Comparison of ENCODE assay signal across 29 cellular contexts in the genomic region with DNA sequence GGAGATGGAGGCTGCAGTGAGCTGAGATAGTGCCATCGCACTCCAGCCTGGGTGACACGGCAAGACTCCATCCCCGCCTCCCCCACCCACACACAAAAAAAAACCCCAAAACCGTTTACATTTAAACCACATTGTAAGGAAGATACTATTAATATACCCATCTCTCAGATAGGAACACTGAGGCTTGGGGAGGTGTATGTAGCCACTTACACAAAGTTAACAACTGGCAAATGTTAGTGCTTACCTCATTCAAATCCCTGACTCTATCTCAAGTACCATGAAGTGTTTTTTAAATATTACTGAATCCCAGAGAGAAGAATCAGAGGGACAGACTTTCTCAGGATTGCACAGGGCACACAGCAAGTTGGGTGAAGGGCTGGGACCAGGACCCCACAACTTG.
DNase-seq lines count a peak whose midpoint lies in the region; ATAC-seq, FAIRE-seq and TF ChIP-seq lines count a peak whose summit lies in the region.
"Had no signal": no experiment of that assay in that cellular context is flagged by ENCODE, and none has a peak within 500 bp of the region (broad histone marks: within the 10 kb centered on the region; RNA-seq: fewer than 3 reads in every experiment).

No MANE protein-coding gene starts in this region.

- WGBS in HepG2 (ENCODE audit: low lambda C conversion rate), result 0% methylated on average over 3 of the region's 4 CpGs
- WGBS in right lobe of liver (ENCODE audit: insufficient coverage, low coverage, low lambda C conversion rate, missing lambda C conversion rate), result 40% methylated on average over 2 of the region's 4 CpGs
- WGBS in K562 (ENCODE audit: insufficient coverage, low coverage, missing lambda C conversion rate), result 0% methylated on average over 3 of the region's 4 CpGs

- TF ChIP-seq POLR2A in HepG2 (IDR thresholded peaks at IDR 0.05; ENCODE audit: insufficient read depth in 1 of 2, low read depth in 2 of 2, low read length in 2 of 2) (no peak), right lobe of liver (IDR thresholded peaks at IDR 0.05) (no peak), K562 (conservative IDR thresholded peaks at IDR 0.05) (no peak)

- TF ChIP-seq EP300 in HepG2 (IDR thresholded peaks at IDR 0.05; ENCODE audit: low read depth in 2 of 2, low read length in 2 of 2) (no peak), HepG2 (CRISPR knock-in tag; IDR thresholded peaks at IDR 0.05; ENCODE audit: borderline replicate concordance) (no peak), K562 (IDR thresholded peaks at IDR 0.05; ENCODE audit: low read length) (no peak)

- DNase-seq in HepG2 (ENCODE audit: low spot score), result no peak
- no peak for DNase-seq in right lobe of liver
- DNase-seq in K562 (ENCODE audit: extremely low read depth in 1 of 4, low spot score in 3 of 4), result no peak
- DNase-seq in HAP-1 (ENCODE audit: low spot score in 2 of 2), result no peak
- DNase-seq: 8988T; ACHN; AML-193; BE2C; C1 segment of cervical spinal cord; Caco-2; Calu3; CD4-positive, alpha-beta memory T cell; CD4-positive, alpha-beta T cell; CD4-positive, CD25-positive, alpha-beta regulatory T cell; CD8-positive, alpha-beta memory T cell; CD8-positive, alpha-beta T cell; DMS 273 treated with DMSO at 0.1 percent for 48 hours; DMS153; DMS79; DMS79 treated with DMSO at 0.1 percent for 48 hours; DND-41; EL had no signal

- TF ChIP-seq CTCF in HepG2 (CRISPR knock-in tag; IDR thresholded peaks at IDR 0.05) (no peak), right lobe of liver (IDR thresholded peaks at IDR 0.05) (no peak), K562 (IDR thresholded peaks at IDR 0.05 in 2 of 3, conservative IDR thresholded peaks at IDR 0.05 in 1 of 3; ENCODE audit: insufficient read depth in 2 of 3, low read depth in 1 of 3, low read length in 3 of 3) (no peak)

- H3K4me3 ChIP-seq in HepG2 (replicated peaks in 1 of 3; ENCODE audit: insufficient read depth in 1 of 3, low read depth in 2 of 3, low read length in 3 of 3) (no peak overlapping the region), right lobe of liver (no peak overlapping the region), K562 (no peak overlapping the region), HAP-1 (no peak overlapping the region)
- H3K4me3 ChIP-seq: A549; BLaER1; BLaER1 treated with 17β-estradiol and CSF1 and Interleukin-3, amounts not matched to agents 10 nM and 100 nM had no signal

- H3K4me2 ChIP-seq in HepG2 (ENCODE audit: low read depth, low read length) (no peak overlapping the region), K562 (ENCODE audit: insufficient read depth, low read length) (no peak overlapping the region)
- H3K4me2 ChIP-seq: A549; BLaER1; BLaER1 treated with 17β-estradiol and CSF1 and Interleukin-3, amounts not matched to agents 10 nM and 100 nM had no signal

- H3K27me3 ChIP-seq in HepG2 (ENCODE audit: control insufficient read depth in 1 of 2, insufficient read depth in 2 of 2, low read length in 2 of 2), result no peaks in the 10 kb centered on the region; a peak in 1 of 5 replicates
- no peaks in the 10 kb centered on the region for H3K27me3 ChIP-seq in right lobe of liver
- H3K27me3 ChIP-seq in K562 (ENCODE audit: control insufficient read depth in 2 of 2, insufficient read depth in 2 of 2, low read length in 2 of 2), result peaks cover 0 to 4% of the 10 kb centered on the region in 2 experiments; a peak in 1 of 5 replicates
- peaks cover 21% of the 10 kb centered on the region for H3K27me3 ChIP-seq in HAP-1 (ENCODE audit: low read depth)
- H3K27me3 ChIP-seq: BE2C; BLaER1; BLaER1 treated with 17β-estradiol and CSF1 and Interleukin-3, amounts not matched to agents 10 nM and 100 nM had no signal

- TF ChIP-seq RAD21 in HepG2 (CRISPR knock-in tag; IDR thresholded peaks at IDR 0.05), result no peak
- TF ChIP-seq RAD21 in K562 (CRISPR knock-in tag; conservative IDR thresholded peaks at IDR 0.05 in 1 of 2, IDR thresholded peaks at IDR 0.05 in 1 of 2), result no peak

- in situ Hi-C loops in HepG2 (cut with HindIII; ENCODE audit: extremely low pct_ligation_motif_present, low pct_unique_long_range_greater_than_20kb) (no loop called here), K562 (cut with MboI) (no loop called here), HAP-1 (cut with MboI; ENCODE audit: low sequenced_read_pairs) (no loop called here)

- H3K79me2 ChIP-seq in HepG2 (ENCODE audit: insufficient read depth, low read length), result no peaks in the 10 kb centered on the region
- no peaks in the 10 kb centered on the region for H3K79me2 ChIP-seq in K562 (ENCODE audit: control insufficient read depth, insufficient read depth, low read length)

- CTCF ChIA-PET in HepG2 (lab: Yijun Ruan, JAX; ENCODE audit: low intra/inter-chr PET ratio, low total read pairs), result no interaction called here
- CTCF ChIA-PET in K562 (lab: Yijun Ruan, JAX; ENCODE audit: low intra/inter-chr PET ratio), result no interaction called here

- no peaks in the 10 kb centered on the region for H4K20me1 ChIP-seq in HepG2 (ENCODE audit: insufficient read depth, low read length)
- no peaks in the 10 kb centered on the region for H4K20me1 ChIP-seq in K562 (replicated peaks; ENCODE audit: control insufficient read depth, insufficient read depth, low read length)
- H4K20me1 ChIP-seq: BLaER1; BLaER1 treated with 17β-estradiol and CSF1 and Interleukin-3, amounts not matched to agents 10 nM and 100 nM had no signal

- no peak for ATAC-seq in HepG2
- ATAC-seq in right lobe of liver, result no peak
- no peak for ATAC-seq in K562
- ATAC-seq: CD8-positive, alpha-beta T cell had no signal

- POLR2A ChIA-PET in HepG2 (lab: Yijun Ruan, JAX) (no interaction called here), K562 (lab: Yijun Ruan, JAX) (no interaction called here)

- H3K9me1 ChIP-seq in K562 (ENCODE audit: control insufficient read depth, insufficient read depth, low read length), result no peaks in the 10 kb centered on the region

- no peaks in the 10 kb centered on the region for H3K4me1 ChIP-seq in HepG2 (ENCODE audit: insufficient read depth, low read length)
- no peaks in the 10 kb centered on the region for H3K4me1 ChIP-seq in right lobe of liver
- H3K4me1 ChIP-seq in K562 (replicated peaks in 1 of 2; ENCODE audit: control insufficient read depth in 2 of 2, insufficient read depth in 2 of 2, low read length in 2 of 2), result no peaks in the 10 kb centered on the region
- H3K4me1 ChIP-seq in HAP-1, result no peaks in the 10 kb centered on the region
- H3K4me1 ChIP-seq: A549; BE2C; BLaER1; BLaER1 treated with 17β-estradiol and CSF1 and Interleukin-3, amounts not matched to agents 10 nM and 100 nM; Caco-2 had no signal

- intact Hi-C loops in HepG2 (cut with micrococcal nuclease; ENCODE audit: unreplicated experiment), result no loop called here
- intact Hi-C loops in right lobe of liver (cut with DNase I), result no loop called here
- intact Hi-C loops in K562 (cut with micrococcal nuclease), result loop anchor here (5.0 kb wide), 1 partner anchor 65 kb away; no protein-coding TSS in a partner anchor

- H3K36me3 ChIP-seq in HepG2 (replicated peaks in 1 of 2; ENCODE audit: control insufficient read depth in 1 of 2, insufficient read depth in 2 of 2, low read length in 2 of 2) (no peaks in the 10 kb centered on the region), right lobe of liver (no peaks in the 10 kb centered on the region), K562 (ENCODE audit: control insufficient read depth, insufficient read depth, low read length) (no peaks in the 10 kb centered on the region), HAP-1 (replicated peaks) (no peaks in the 10 kb centered on the region)
- H3K36me3 ChIP-seq: BE2C, BLaER1 had no signal

- H2AFZ ChIP-seq in HepG2 (ENCODE audit: low read length) (no peak overlapping the region), K562 (ENCODE audit: low read depth, low read length) (no peak overlapping the region)

- H3K27ac ChIP-seq in HepG2 (ENCODE audit: extremely low read length, insufficient read depth, low read length), result no peak overlapping the region
- H3K27ac ChIP-seq in right lobe of liver, result no peak overlapping the region
- H3K27ac ChIP-seq in K562 (ENCODE audit: extremely low read depth, low read depth, low read length), result no peak overlapping the region
- H3K27ac ChIP-seq: 22Rv1; BLaER1; BLaER1 treated with 17β-estradiol and CSF1 and Interleukin-3, amounts not matched to agents 10 nM and 100 nM; C4-2B had no signal

- peaks cover 11% of the 10 kb centered on the region; the same call in 1 of the 2 replicates for H3K9me3 ChIP-seq in HepG2 (ENCODE audit: low read length)
- peaks cover 0 to 6% (median 0%) of the 10 kb centered on the region in 4 donors for H3K9me3 ChIP-seq in right lobe of liver
- no peaks in the 10 kb centered on the region for H3K9me3 ChIP-seq in K562 (replicated peaks; ENCODE audit: control insufficient read depth, insufficient read depth, low read depth, low read length)
- no peaks in the 10 kb centered on the region for H3K9me3 ChIP-seq in HAP-1
- H3K9me3 ChIP-seq: BE2C, Caco-2 had no signal

- H3K9ac ChIP-seq in HepG2 (ENCODE audit: insufficient read depth, low read depth, low read length), result no peak overlapping the region
- H3K9ac ChIP-seq in K562 (ENCODE audit: insufficient read depth in 1 of 2, low read depth in 2 of 2, low read length in 2 of 2), result no peak overlapping the region
- H3K9ac ChIP-seq: BLaER1; BLaER1 treated with 17β-estradiol and CSF1 and Interleukin-3, amounts not matched to agents 10 nM and 100 nM had no signal

- FAIRE-seq in HepG2 (lab: Jason Lieb, UNC), result no peak
- no peak for FAIRE-seq in K562 (lab: Jason Lieb, UNC)
- FAIRE-seq: A204.1, A549, D721Med had no signal

- BruUV-seq in HepG2 (replicated peaks; lab: Mats Ljungman, UMichigan), result no TSS peak
- BruUV-seq in K562 (replicated peaks; lab: Mats Ljungman, UMichigan), result no TSS peak

TF ChIP-seq in HepG2, 621 proteins besides CTCF, POLR2A, EP300 and RAD21:
- TF ChIP-seq ZNF354B (CRISPR knock-in tag; IDR thresholded peaks at IDR 0.05), result no peak
- peak; percentile 65 for TF ChIP-seq ZNF629 (CRISPR knock-in tag; conservative IDR thresholded peaks at IDR 0.05)
TF ChIP-seq in HepG2: peak in this region for 1.

TF ChIP-seq in K562, 482 proteins besides CTCF, POLR2A, EP300 and RAD21:
- no peak for TF ChIP-seq SMARCB1 (IDR thresholded peaks at IDR 0.05; ENCODE audit: insufficient read length, low read depth)
- TF ChIP-seq SMAD2 (IDR thresholded peaks at IDR 0.05; ENCODE audit: low read depth, low read length), result no peak
- TF ChIP-seq RBM25 (IDR thresholded peaks at IDR 0.05; ENCODE audit: low read depth, low read length, severe bottlenecking), result peak; percentile 84
- no peak for TF ChIP-seq NFE2 (IDR thresholded peaks at IDR 0.05; ENCODE audit: low read depth)
